In the genomic region with DNA sequence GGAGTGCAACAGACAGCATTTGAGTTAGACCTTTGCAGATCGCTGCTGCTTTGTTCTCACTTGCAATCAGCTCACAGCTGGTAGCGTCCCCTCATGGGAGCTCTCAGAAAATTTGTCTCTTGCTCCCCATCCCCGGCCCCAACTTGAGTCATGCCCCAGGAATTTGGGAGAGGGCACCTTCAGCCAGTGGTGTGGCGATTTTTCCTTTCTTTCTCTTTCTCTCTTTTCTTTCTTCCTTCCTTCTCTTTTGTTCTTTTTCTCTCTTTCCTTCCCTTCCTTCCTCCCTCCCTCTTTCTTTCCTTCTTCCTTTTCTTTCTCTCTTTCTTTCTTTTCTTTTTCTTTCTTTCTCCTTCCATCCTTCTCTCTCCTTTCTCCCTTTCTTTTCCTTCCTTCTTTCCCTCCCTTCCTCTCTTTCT, we compare ENCODE assay signal across 10 cellular contexts. TPM values are rescaled to one million over a fixed set of nuclear protein-coding genes. Genes with fewer than 3 reads are reported as not detected.
DNase-seq lines count a peak whose midpoint lies in the region; ATAC-seq, FAIRE-seq and TF ChIP-seq lines count a peak whose summit lies in the region.
"Had no signal": no experiment of that assay in that cellular context is flagged by ENCODE, and none has a peak within 500 bp of the region (broad histone marks: within the 10 kb centered on the region; RNA-seq: fewer than 3 reads in every experiment).

No MANE protein-coding gene starts in this region.

- H3K4me2 ChIP-seq in astrocyte (ENCODE audit: low read length) = peak overlapping the region; percentile 85

- H2AFZ ChIP-seq in astrocyte (ENCODE audit: low read depth, low read length) = no peak overlapping the region

- peaks cover 34% of the 10 kb centered on the region for H3K4me1 Mint-ChIP-seq in astrocyte (ENCODE audit: low read depth, unreplicated experiment)

- peak overlapping the region; percentile 91 for H3K27ac Mint-ChIP-seq in astrocyte (ENCODE audit: unreplicated experiment)

- no peak for ATAC-seq in GM18502 (IDR thresholded peaks at IDR 0.05; ENCODE audit: poor library complexity, unreplicated experiment)

- H3K36me3 ChIP-seq in astrocyte (ENCODE audit: insufficient read depth, low read length) = no peaks in the 10 kb centered on the region
- H3K36me3 ChIP-seq in iPS-18a (ENCODE audit: control insufficient read depth, low read depth, low read length) = no peaks in the 10 kb centered on the region
- no peaks in the 10 kb centered on the region for H3K36me3 ChIP-seq in thymus (ENCODE audit: control insufficient read depth, insufficient read depth)
- H3K36me3 ChIP-seq: pancreas had no signal

- H3K27me3 ChIP-seq in astrocyte (ENCODE audit: insufficient read depth, low read length) (no peaks in the 10 kb centered on the region), iPS-18a (ENCODE audit: control insufficient read depth, insufficient read depth, low read length) (peaks cover 20% of the 10 kb centered on the region), thymus (ENCODE audit: control insufficient read depth, insufficient read depth) (no peaks in the 10 kb centered on the region)
- H3K27me3 ChIP-seq: pancreas had no signal

- peak; percentile 32 for TF ChIP-seq CTCF in astrocyte (IDR thresholded peaks at IDR 0.05; ENCODE audit: insufficient read depth, low read depth, low read length)

- no peak for FAIRE-seq in astrocyte (lab: Jason Lieb, UNC)
- FAIRE-seq: pancreas had no signal

- H3K36me3 Mint-ChIP-seq in astrocyte (ENCODE audit: low read depth, unreplicated experiment) = peaks cover 2% of the 10 kb centered on the region

- H3K27ac ChIP-seq in astrocyte (ENCODE audit: low read depth, low read length) (peak overlapping the region; percentile 86), iPS-18a (ENCODE audit: low read length) (no peak overlapping the region), thymus (ENCODE audit: low read depth) (peak overlapping the region; percentile 38)

- no peaks in the 10 kb centered on the region for H3K9me3 Mint-ChIP-seq in astrocyte (ENCODE audit: unreplicated experiment)

- H3K9me3 ChIP-seq in astrocyte (ENCODE audit: insufficient read depth, low read depth, low read length) (no peaks in the 10 kb centered on the region), iPS-18a (ENCODE audit: control insufficient read depth, low read depth, low read length) (no peaks in the 10 kb centered on the region), thymus (ENCODE audit: control insufficient read depth) (no peaks in the 10 kb centered on the region)
- H3K9me3 ChIP-seq: pancreas had no signal

- H3K4me3 ChIP-seq in astrocyte (ENCODE audit: insufficient read depth, low read depth, low read length) (peak overlapping the region; percentile 34), iPS-18a (ENCODE audit: low read length) (peak overlapping the region; percentile 26), thymus (ENCODE audit: low read length) (no peak overlapping the region)
- H3K4me3 ChIP-seq: pancreas had no signal

- H3K4me1 ChIP-seq in astrocyte (ENCODE audit: insufficient read depth, low read length) = peaks cover 47% of the 10 kb centered on the region
- peaks cover 19% of the 10 kb centered on the region for H3K4me1 ChIP-seq in iPS-18a (ENCODE audit: control insufficient read depth, low read depth, low read length)
- no peaks in the 10 kb centered on the region for H3K4me1 ChIP-seq in thymus (ENCODE audit: control insufficient read depth, insufficient read depth, low read length)

- H3K79me2 ChIP-seq in astrocyte (ENCODE audit: insufficient read depth, low read length) = no peaks in the 10 kb centered on the region

- peak; percentile 34 for DNase-seq in HS-27A (ENCODE audit: low read depth)
- peak; percentile 60 for DNase-seq in astrocyte (ENCODE audit: low read depth)
- DNase-seq in NCI-H2171 treated with DMSO at 0.1 percent for 48 hours (lab: John Stamatoyannopoulos, UW) = no peak
- DNase-seq in central memory CD4-positive, alpha-beta T cell = no peak
- no peak for DNase-seq in NAMALWA (ENCODE audit: low spot score)
- DNase-seq: NCI-H1048 had no signal

- WGBS in thymus = 93% methylated on average over 4 of the region's 4 CpGs

- no peak overlapping the region for H3K4me3 Mint-ChIP-seq in astrocyte (ENCODE audit: unreplicated experiment)

- H4K20me1 ChIP-seq in astrocyte (ENCODE audit: insufficient read depth, low read length) = no peaks in the 10 kb centered on the region

- H3K9ac ChIP-seq in astrocyte (ENCODE audit: low read length) (peak overlapping the region; percentile 85), iPS-18a (ENCODE audit: low read length) (no peak overlapping the region)

- no peaks in the 10 kb centered on the region for H3K27me3 Mint-ChIP-seq in astrocyte (ENCODE audit: low read depth, unreplicated experiment)

RNA-seq across cellular contexts. Expression of a gene that starts 34.2 kb away (rescaled TPM):
- 5.2 and 5.8 TPM in 2 replicates for total RNA-seq in astrocyte
- polyA plus RNA-seq in thymus = 6.5 TPM

Comparison
In these comparisons a context has a peak if more than half of its experiments do, and no peak if none do; other contexts are left out.
1. DNase-seq: peak in HS-27A (single experiment) and astrocyte (single experiment); none in NCI-H2171 treated with DMSO at 0.1 percent for 48 hours (single experiment), central memory CD4-positive, alpha-beta T cell (single experiment) and NAMALWA (single experiment).